ENCODE assay signal across 14 cellular contexts in the genomic region with DNA sequence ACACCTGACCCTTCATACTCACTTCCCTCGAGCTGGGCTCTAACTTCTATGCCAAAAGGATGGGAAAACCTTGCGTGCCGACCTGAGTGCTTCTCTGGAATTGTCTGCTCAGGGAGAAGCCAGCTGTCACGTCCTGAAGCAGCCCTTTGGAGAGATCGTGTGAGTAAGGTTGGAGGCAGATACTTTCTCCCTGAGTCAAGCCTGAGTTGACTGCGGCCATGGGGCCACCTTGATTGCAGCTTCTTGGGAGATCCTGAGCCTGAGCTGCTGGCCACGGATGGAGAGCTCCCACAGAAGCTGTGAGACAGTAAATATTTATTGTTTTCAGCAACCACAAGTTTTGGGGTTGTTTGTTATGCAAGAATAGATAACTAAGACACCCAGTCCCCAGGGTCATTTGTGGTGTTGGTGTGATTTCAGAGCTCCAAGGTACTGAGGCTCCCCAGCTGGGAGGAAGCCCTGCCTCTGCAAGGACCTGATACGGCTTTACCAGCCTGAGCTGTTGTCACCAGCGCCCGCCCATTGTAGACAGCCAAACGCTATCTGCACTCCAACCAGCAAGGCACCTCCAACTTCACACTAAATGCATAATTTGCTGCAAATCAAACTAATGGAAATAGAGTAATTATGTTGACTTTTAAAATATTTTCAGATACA.
"Had no signal": no experiment of that assay in that cellular context is flagged by ENCODE, and none has a peak within 500 bp of the region (broad histone marks: within the 10 kb centered on the region; RNA-seq: fewer than 3 reads in every experiment).

No MANE protein-coding gene starts in this region.

- DNase-seq: activated CD4-positive, alpha-beta T cell treated with anti-CD3 and anti-CD28 coated beads, Interleukin-2, amount 50 U/mL, for 48 hours; activated gamma-delta T cell; aorta; heart left ventricle; left colon; stimulated activated CD4-positive, alpha-beta T cell treated with anti-CD3 and anti-CD28 coated beads, Interleukin-2, amount 100 ng/mL, for 48 hours; stimulated activated naive CD4-positive, alpha-beta T cell; T-cell; testis; trophoblast cell; uterus had no signal

- H3K27ac ChIP-seq: dorsolateral prefrontal cortex, heart left ventricle, testis, uterus had no signal

- H3K4me2 ChIP-seq: smooth muscle cell had no signal

- FAIRE-seq: keratinocyte had no signal

- H3K36me3 ChIP-seq: heart left ventricle, uterus had no signal

- H3K4me3 ChIP-seq: dorsolateral prefrontal cortex, heart left ventricle, smooth muscle cell, testis, uterus had no signal

- H3K27me3 ChIP-seq: testis, uterus had no signal

- H3K9me3 ChIP-seq: testis, uterus had no signal

- H3K4me1 ChIP-seq: heart left ventricle, testis, uterus had no signal
